Comparison of ENCODE assay signal across 9 cellular contexts in genomic region chr6:12608016-12608860, GRCh38.
A peak's percentile ranks its signal among the peaks of the same experiment; 100 is the strongest.
DNase-seq lines count a peak whose midpoint lies in the region; ATAC-seq and TF ChIP-seq lines count a peak whose summit lies in the region.
"Had no signal": no experiment of that assay in that cellular context is flagged by ENCODE, and none has a peak within 500 bp of the region (broad histone marks: within the 10 kb centered on the region; RNA-seq: fewer than 3 reads in every experiment).

No MANE protein-coding gene starts in this region.

- no peaks in the 10 kb centered on the region for H3K9me3 ChIP-seq in right atrium auricular region

- no peak overlapping the region for H3K27ac ChIP-seq in right atrium auricular region

- ATAC-seq in GM21825 (IDR thresholded peaks at IDR 0.05; ENCODE audit: unreplicated experiment): peak; percentile 77
- ATAC-seq: HCT116 had no signal

- no peak for TF ChIP-seq CTCF in GM10266 (IDR thresholded peaks at IDR 0.05; ENCODE audit: control insufficient read depth, insufficient read depth, low read depth, missing control alignments)
- TF ChIP-seq CTCF in right atrium auricular region (IDR thresholded peaks at IDR 0.05): no peak

- H3K27me3 ChIP-seq in right atrium auricular region: no peaks in the 10 kb centered on the region

- no peaks in the 10 kb centered on the region for H3K4me1 ChIP-seq in right atrium auricular region

- no peaks in the 10 kb centered on the region for H3K36me3 ChIP-seq in right atrium auricular region

- peak; percentile 64 for DNase-seq in GM10266 (ENCODE audit: extremely low spot score)
- DNase-seq in Kasumi-1 (lab: John Stamatoyannopoulos, UW): peak; percentile 67 to 70
- peak; percentile 45 for DNase-seq in glomerular visceral epithelial cell (ENCODE audit: extremely low spot score)
- no peak for DNase-seq in middle frontal gyrus (ENCODE audit: extremely low spot score, low spot score)
- DNase-seq in NCI-H446 (lab: John Stamatoyannopoulos, UW): no peak
- no peak for DNase-seq in right atrium auricular region (ENCODE audit: low spot score)
- DNase-seq in DMS153 treated with DMSO at 0.1 percent for 48 hours (lab: John Stamatoyannopoulos, UW; ENCODE audit: unreplicated experiment): no peak

- no peak overlapping the region for H3K4me3 ChIP-seq in right atrium auricular region

Comparison
In these comparisons a context has a peak if more than half of its experiments do, and no peak if none do; other contexts are left out.
1. DNase-seq: peak in GM10266 (single experiment), Kasumi-1 (2 of 2) and glomerular visceral epithelial cell (single experiment); none in middle frontal gyrus (single experiment), NCI-H446 (0 of 2), right atrium auricular region (single experiment) and DMS153 treated with DMSO at 0.1 percent for 48 hours (single experiment).